Comparison of ENCODE assay signal across 9 cellular contexts in genomic region chr20:43749734-43750294, GRCh38. TPM values are rescaled to one million over a fixed set of nuclear protein-coding genes. Genes with fewer than 3 reads are reported as not detected.
DNase-seq lines count a peak whose midpoint lies in the region; ATAC-seq and FAIRE-seq lines count a peak whose summit lies in the region.
"Had no signal": no experiment of that assay in that cellular context is flagged by ENCODE, and none has a peak within 500 bp of the region (broad histone marks: within the 10 kb centered on the region; RNA-seq: fewer than 3 reads in every experiment).

No MANE protein-coding gene starts in this region.

- H3K27ac ChIP-seq in trophoblast cell (ENCODE audit: low read depth, low read length): no peak overlapping the region

- no peak overlapping the region for H2AFZ ChIP-seq in trophoblast cell (ENCODE audit: insufficient read depth, low read length, poor library complexity)

- intact Hi-C loops in head of caudate nucleus (cut with DNase I): loop anchor here (5.0 kb wide), 1 partner anchor 332 kb away; no protein-coding TSS in a partner anchor

- no peaks in the 10 kb centered on the region for H3K9me3 ChIP-seq in trophoblast cell (ENCODE audit: insufficient read depth, low read depth, low read length)

- peak overlapping the region; percentile 24 for H3K9ac ChIP-seq in trophoblast cell (ENCODE audit: low read length)

- H2AK5ac ChIP-seq in trophoblast cell (ENCODE audit: low read length): no peak overlapping the region

- no peak overlapping the region for H3K4me2 ChIP-seq in trophoblast cell (ENCODE audit: low read length)

- no peaks in the 10 kb centered on the region for H3K36me3 ChIP-seq in trophoblast cell (ENCODE audit: control insufficient read depth in 1 of 2, insufficient read depth in 2 of 2, low read length in 2 of 2)

- no peaks in the 10 kb centered on the region for H3K79me2 ChIP-seq in trophoblast cell (ENCODE audit: control insufficient read depth, insufficient read depth, low read length, poor library complexity)

- no peaks in the 10 kb centered on the region for H3K27me3 ChIP-seq in trophoblast cell (ENCODE audit: insufficient read depth, low read length)

- no peak overlapping the region for H3K18ac ChIP-seq in trophoblast cell (ENCODE audit: low read length)

- no peak overlapping the region for H3K4ac ChIP-seq in trophoblast cell (ENCODE audit: low read depth, low read length)

- H2BK5ac ChIP-seq in trophoblast cell (ENCODE audit: low read depth, low read length, poor library complexity): no peak overlapping the region

- no peak overlapping the region for H2BK120ac ChIP-seq in trophoblast cell (ENCODE audit: insufficient read depth, low read length, poor library complexity)

- no CpG with 5 or more reads among the region's 23 CpGs for WGBS in trophoblast cell (ENCODE audit: extremely low coverage, insufficient coverage, insufficient read length)

- no peaks in the 10 kb centered on the region for H3K79me1 ChIP-seq in trophoblast cell (ENCODE audit: low read length)

- no peaks in the 10 kb centered on the region for H3K4me1 ChIP-seq in trophoblast cell (ENCODE audit: control insufficient read depth in 1 of 2, insufficient read depth in 2 of 2, low read length in 2 of 2)

- no peak overlapping the region for H2BK12ac ChIP-seq in trophoblast cell (ENCODE audit: low read length)

- DNase-seq in Caki2 (ENCODE audit: low read depth): peak; percentile 57
- DNase-seq in HT1080 (ENCODE audit: low read depth): peak; percentile 66
- peak; percentile 59 for DNase-seq in SK-MEL-5 (ENCODE audit: low read depth, low spot score)
- DNase-seq in activated naive CD4-positive, alpha-beta T cell treated with Interleukin-2 at 50 U/mL for 16 hours: peak; percentile 85
- DNase-seq in head of caudate nucleus: peak; percentile 45 to 93 (median 82)
- peak; percentile 49 to 77 for DNase-seq in trophoblast cell
- peak; percentile 95 for DNase-seq in urothelium cell line (ENCODE audit: low spot score)

- H3K14ac ChIP-seq in trophoblast cell (ENCODE audit: low read length): no peak overlapping the region

- in situ Hi-C loops in Caki2 (cut with HindIII; ENCODE audit: low pct_unique_long_range_greater_than_20kb, low sequenced_read_pairs) (no loop called here), SK-MEL-5 (cut with HindIII; ENCODE audit: low pct_unique_long_range_greater_than_20kb, low sequenced_read_pairs) (no loop called here)

- FAIRE-seq in urothelium cell line (lab: Jason Lieb, UNC): no peak

- no peak overlapping the region for H3K23ac ChIP-seq in trophoblast cell (ENCODE audit: low read length)

- no peak for ATAC-seq in HG03097 (IDR thresholded peaks at IDR 0.05; ENCODE audit: low FRiP score, unreplicated experiment)

- no peak overlapping the region for H4K8ac ChIP-seq in trophoblast cell (ENCODE audit: low read depth, low read length)

- H4K12ac ChIP-seq in trophoblast cell (ENCODE audit: low read depth, low read length): no peak overlapping the region

- no peak overlapping the region for H3K4me3 ChIP-seq in trophoblast cell (ENCODE audit: low read depth, low read length)

- no peak overlapping the region for H4K91ac ChIP-seq in trophoblast cell (ENCODE audit: low read depth, low read length)

RNA-seq across cellular contexts. Expression of gene GTSF1L, which starts 23.0 kb away (rescaled TPM):
- total RNA-seq in Caki2 (2014; rRNA removed; shearing (Covaris generic); ENCODE audit: low replicate concordance): not detected in 2 replicates
- total RNA-seq in HT1080 (2014; rRNA removed; shearing (Covaris generic)): not detected in 2 replicates
- polyA plus RNA-seq in HT1080 (2015; cell fraction: cytosol; rRNA removed): not detected in 2 replicates
- polyA plus RNA-seq in HT1080 (2015; cell fraction: nucleus; rRNA removed): not detected in 2 replicates
- not detected in 2 replicates for total RNA-seq in SK-MEL-5 (2014; rRNA removed; shearing (Covaris generic))
- not detected in 2 replicates for polyA plus RNA-seq in SK-MEL-5 (2015; cell fraction: cytosol; rRNA removed)
- not detected in 2 replicates for polyA plus RNA-seq in SK-MEL-5 (2015; cell fraction: nucleus; rRNA removed)
- not detected in 2 replicates for polyA plus RNA-seq in trophoblast cell (2013)
- polyA plus RNA-seq: adipose tissue had no signal
